Comparison of ENCODE assay signal across 16 cellular contexts in the genomic region with DNA sequence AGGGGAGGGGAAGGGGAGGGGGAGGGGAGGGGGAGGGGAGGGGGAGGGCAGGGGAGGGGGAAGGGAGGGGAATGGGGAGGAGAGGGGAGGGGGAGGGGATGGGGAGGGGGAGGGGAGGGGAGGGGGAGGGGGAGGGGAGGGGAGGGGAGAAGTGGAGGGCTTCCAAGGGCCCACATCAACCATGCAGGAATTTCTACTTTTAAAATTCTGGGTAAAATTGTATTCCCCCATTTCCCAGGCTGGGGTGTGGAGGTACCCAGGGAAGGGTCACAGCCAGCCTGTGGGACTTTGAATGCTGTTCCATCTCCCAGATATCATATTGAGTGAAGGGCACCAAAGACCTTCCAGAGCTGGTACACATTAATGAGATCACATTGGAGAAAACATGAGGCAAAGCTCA.
DNase-seq lines count a peak whose midpoint lies in the region; FAIRE-seq and TF ChIP-seq lines count a peak whose summit lies in the region.
"Had no signal": no experiment of that assay in that cellular context is flagged by ENCODE, and none has a peak within 500 bp of the region (broad histone marks: within the 10 kb centered on the region; RNA-seq: fewer than 3 reads in every experiment).

No MANE protein-coding gene starts in this region.

- H3K4me1 Mint-ChIP-seq in astrocyte (ENCODE audit: low read depth, unreplicated experiment): peaks cover 20% of the 10 kb centered on the region
- H3K4me1 Mint-ChIP-seq: IgD-negative memory B cell had no signal

- H3K27ac ChIP-seq in MM.1S (ENCODE audit: low read length) (no peak overlapping the region), astrocyte (ENCODE audit: low read depth, low read length) (no peak overlapping the region), smooth muscle cell (ENCODE audit: low read depth) (peak overlapping the region; percentile 89), Karpas-422 (ENCODE audit: low read length) (no peak overlapping the region)
- H3K27ac ChIP-seq: A549, C4-2B had no signal

- H3K27me3 Mint-ChIP-seq in astrocyte (ENCODE audit: low read depth, unreplicated experiment): peaks cover 67% of the 10 kb centered on the region

- H3K9ac ChIP-seq in MM.1S (ENCODE audit: low read length) (no peak overlapping the region), astrocyte (ENCODE audit: low read length) (no peak overlapping the region), smooth muscle cell (ENCODE audit: low read depth) (no peak overlapping the region), Karpas-422 (ENCODE audit: low read length) (no peak overlapping the region)

- peaks cover 15% of the 10 kb centered on the region for H3K4me1 ChIP-seq in MM.1S (ENCODE audit: low read length)
- peaks cover 17% of the 10 kb centered on the region for H3K4me1 ChIP-seq in astrocyte (ENCODE audit: insufficient read depth, low read length)
- peaks cover 25% of the 10 kb centered on the region for H3K4me1 ChIP-seq in smooth muscle cell (ENCODE audit: low read depth)
- no peaks in the 10 kb centered on the region for H3K4me1 ChIP-seq in Karpas-422 (ENCODE audit: low read length)
- H3K4me1 ChIP-seq: A549, BE2C had no signal

- H3K4me3 Mint-ChIP-seq in astrocyte (ENCODE audit: unreplicated experiment): no peak overlapping the region
- H3K4me3 Mint-ChIP-seq: CD4-positive, alpha-beta memory T cell; IgD-negative memory B cell had no signal

- TF ChIP-seq CTCF in MM.1S (IDR thresholded peaks at IDR 0.05; ENCODE audit: low read length) (no peak), astrocyte (IDR thresholded peaks at IDR 0.05; ENCODE audit: insufficient read depth, low read depth, low read length) (no peak), smooth muscle cell (IDR thresholded peaks at IDR 0.05; ENCODE audit: borderline replicate concordance, insufficient read depth, poor library complexity, severe bottlenecking) (no peak)

- H3F3A ChIP-seq in MM.1S (ENCODE audit: insufficient read depth, low read length) (no peaks in the 10 kb centered on the region), smooth muscle cell (ENCODE audit: low read depth) (peaks cover 27% of the 10 kb centered on the region)

- H3K9me2 ChIP-seq in MM.1S (replicated peaks; ENCODE audit: insufficient read depth, low read length): no peaks in the 10 kb centered on the region
- H3K9me2 ChIP-seq in Karpas-422 (replicated peaks; ENCODE audit: insufficient read depth, low read length): no peaks in the 10 kb centered on the region

- H3K27ac Mint-ChIP-seq in astrocyte (ENCODE audit: unreplicated experiment): no peak overlapping the region
- H3K27ac Mint-ChIP-seq: CD4-positive, alpha-beta memory T cell; IgD-negative memory B cell had no signal

- no peak overlapping the region for H3K4me3 ChIP-seq in MM.1S (ENCODE audit: low read length)
- no peak overlapping the region for H3K4me3 ChIP-seq in astrocyte (ENCODE audit: insufficient read depth, low read depth, low read length)
- no peak overlapping the region for H3K4me3 ChIP-seq in smooth muscle cell
- H3K4me3 ChIP-seq in Karpas-422 (ENCODE audit: low read length): no peak overlapping the region
- H3K4me3 ChIP-seq: A549 had no signal

- DNase-seq in MM.1S: no peak
- no peak for DNase-seq in astrocyte (ENCODE audit: low read depth)
- DNase-seq in smooth muscle cell (lab: John Stamatoyannopoulos, UW; ENCODE audit: unreplicated experiment): no peak
- DNase-seq in DMS79 treated with DMSO at 0.1 percent for 48 hours (lab: John Stamatoyannopoulos, UW): no peak
- no peak for DNase-seq in NCI-H510A treated with DMSO at 0.1 percent for 48 hours (lab: John Stamatoyannopoulos, UW)
- DNase-seq in Karpas-422: no peak
- DNase-seq: BE2C; CD4-positive, alpha-beta memory T cell; DMS153; DND-41; GDM1 had no signal

- H3K79me2 ChIP-seq in MM.1S (ENCODE audit: low read length) (no peaks in the 10 kb centered on the region), astrocyte (ENCODE audit: insufficient read depth, low read length) (no peaks in the 10 kb centered on the region), smooth muscle cell (ENCODE audit: low read depth) (no peaks in the 10 kb centered on the region), Karpas-422 (ENCODE audit: low read length) (no peaks in the 10 kb centered on the region)

- H3K9me3 ChIP-seq in MM.1S (replicated peaks; ENCODE audit: insufficient read depth, low read length) (no peaks in the 10 kb centered on the region), astrocyte (ENCODE audit: insufficient read depth, low read depth, low read length) (no peaks in the 10 kb centered on the region), smooth muscle cell (replicated peaks; ENCODE audit: low read depth) (no peaks in the 10 kb centered on the region), Karpas-422 (ENCODE audit: low read length) (no peaks in the 10 kb centered on the region)
- H3K9me3 ChIP-seq: A549, BE2C had no signal

- no peak for FAIRE-seq in astrocyte (lab: Jason Lieb, UNC)
- FAIRE-seq: A549, GM12892, H54 had no signal

- no peaks in the 10 kb centered on the region for H3K36me3 ChIP-seq in MM.1S (replicated peaks; ENCODE audit: insufficient read depth, low read length)
- no peaks in the 10 kb centered on the region for H3K36me3 ChIP-seq in astrocyte (ENCODE audit: insufficient read depth, low read length)
- H3K36me3 ChIP-seq in smooth muscle cell (ENCODE audit: low read depth): no peaks in the 10 kb centered on the region
- H3K36me3 ChIP-seq in Karpas-422 (ENCODE audit: insufficient read depth, low read length): no peaks in the 10 kb centered on the region
- H3K36me3 ChIP-seq: BE2C had no signal

- H3K27me3 ChIP-seq in MM.1S (replicated peaks; ENCODE audit: insufficient read depth, low read length): no peaks in the 10 kb centered on the region
- peaks cover 49% of the 10 kb centered on the region for H3K27me3 ChIP-seq in astrocyte (ENCODE audit: insufficient read depth, low read length)
- no peaks in the 10 kb centered on the region for H3K27me3 ChIP-seq in smooth muscle cell (ENCODE audit: low read depth)
- H3K27me3 ChIP-seq in Karpas-422 (ENCODE audit: low read length): no peaks in the 10 kb centered on the region

- H3K36me3 Mint-ChIP-seq in astrocyte (ENCODE audit: low read depth, unreplicated experiment): peaks cover under 1% of the 10 kb centered on the region
- H3K36me3 Mint-ChIP-seq: CD4-positive, alpha-beta memory T cell; IgD-negative memory B cell had no signal

- H4K20me1 ChIP-seq in MM.1S (ENCODE audit: insufficient read depth, low read length): no peaks in the 10 kb centered on the region
- no peaks in the 10 kb centered on the region for H4K20me1 ChIP-seq in astrocyte (ENCODE audit: insufficient read depth, low read length)
- H4K20me1 ChIP-seq in smooth muscle cell (ENCODE audit: low read depth): no peaks in the 10 kb centered on the region
- no peaks in the 10 kb centered on the region for H4K20me1 ChIP-seq in Karpas-422 (ENCODE audit: insufficient read depth, low read depth, low read length)

- H3K9me3 Mint-ChIP-seq in astrocyte (ENCODE audit: unreplicated experiment): peaks cover 15% of the 10 kb centered on the region

- H3K4me2 ChIP-seq in MM.1S (ENCODE audit: low read depth, low read length) (0 out of 2 replicates have a peak overlapping the region, but pooled peaks have one; percentile 39), astrocyte (ENCODE audit: low read length) (peak overlapping the region; percentile 77), smooth muscle cell (peak overlapping the region; percentile 68), Karpas-422 (ENCODE audit: low read depth, low read length, poor library complexity, severe bottlenecking) (no peak overlapping the region)
- H3K4me2 ChIP-seq: A549 had no signal

- H2AFZ ChIP-seq in MM.1S (ENCODE audit: low read length): no peak overlapping the region
- no peak overlapping the region for H2AFZ ChIP-seq in astrocyte (ENCODE audit: low read depth, low read length)
- no peak overlapping the region for H2AFZ ChIP-seq in smooth muscle cell (ENCODE audit: low read depth)
- no peak overlapping the region for H2AFZ ChIP-seq in Karpas-422 (ENCODE audit: low read length)
